In genomic region chr3:186930639-186931486, GRCh38 we compare ENCODE assay signal across 2 cellular contexts.
TF ChIP-seq lines count a peak whose summit lies in the region.

No MANE protein-coding gene starts in this region.

TF ChIP-seq in HCT116, 20 proteins besides CTCF, POLR2A, EP300 and RAD21:
- TF ChIP-seq ZFX (IDR thresholded peaks at IDR 0.05): peak; percentile 54
- TF ChIP-seq, protein P1, sequence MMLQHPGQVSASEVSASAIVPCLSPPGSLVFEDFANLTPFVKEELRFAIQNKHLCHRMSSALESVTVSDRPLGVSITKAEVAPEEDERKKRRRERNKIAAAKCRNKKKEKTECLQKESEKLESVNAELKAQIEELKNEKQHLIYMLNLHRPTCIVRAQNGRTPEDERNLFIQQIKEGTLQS (IDR thresholded peaks at IDR 0.05): no peak
- TF ChIP-seq, protein P2, sequence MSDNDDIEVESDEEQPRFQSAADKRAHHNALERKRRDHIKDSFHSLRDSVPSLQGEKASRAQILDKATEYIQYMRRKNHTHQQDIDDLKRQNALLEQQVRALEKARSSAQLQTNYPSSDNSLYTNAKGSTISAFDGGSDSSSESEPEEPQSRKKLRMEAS (IDR thresholded peaks at IDR 0.05): peak; percentile 92
- TF ChIP-seq ZBTB33 (IDR thresholded peaks at IDR 0.05; ENCODE audit: extremely low read depth, insufficient replicate concordance, low read length): no peak
- peak; percentile 78 for TF ChIP-seq TCF7L2 (IDR thresholded peaks at IDR 0.05; ENCODE audit: borderline replicate concordance, extremely low read depth, insufficient read depth, insufficient read length)
- peak; percentile 53 for TF ChIP-seq YY1 (IDR thresholded peaks at IDR 0.05; ENCODE audit: extremely low read depth, insufficient replicate concordance, low read depth, low read length)
- peak; percentile 43; the same call in 1 of the 2 replicates for TF ChIP-seq SIN3A (IDR thresholded peaks at IDR 0.05; ENCODE audit: low read depth)
- TF ChIP-seq EGR1 (IDR thresholded peaks at IDR 0.05; ENCODE audit: low read depth): peak; percentile 66
- TF ChIP-seq SRF (IDR thresholded peaks at IDR 0.05; ENCODE audit: low read depth): no peak

TF ChIP-seq in GM12878, 131 proteins besides CTCF, POLR2A, EP300 and RAD21 (continues in another document):
- peak; percentile 50; the same call in 1 of the 2 replicates for TF ChIP-seq FOXK2 (IDR thresholded peaks at IDR 0.05)
- peak; percentile 26 for TF ChIP-seq MEF2B (IDR thresholded peaks at IDR 0.05; ENCODE audit: partially characterized antibody, poor library complexity, severe bottlenecking)
- TF ChIP-seq TBL1XR1 (IDR thresholded peaks at IDR 0.05; ENCODE audit: low read depth, low read length): 0 out of 2 replicates have a peak, but pooled peaks have one; percentile 6
- TF ChIP-seq, protein P3, sequence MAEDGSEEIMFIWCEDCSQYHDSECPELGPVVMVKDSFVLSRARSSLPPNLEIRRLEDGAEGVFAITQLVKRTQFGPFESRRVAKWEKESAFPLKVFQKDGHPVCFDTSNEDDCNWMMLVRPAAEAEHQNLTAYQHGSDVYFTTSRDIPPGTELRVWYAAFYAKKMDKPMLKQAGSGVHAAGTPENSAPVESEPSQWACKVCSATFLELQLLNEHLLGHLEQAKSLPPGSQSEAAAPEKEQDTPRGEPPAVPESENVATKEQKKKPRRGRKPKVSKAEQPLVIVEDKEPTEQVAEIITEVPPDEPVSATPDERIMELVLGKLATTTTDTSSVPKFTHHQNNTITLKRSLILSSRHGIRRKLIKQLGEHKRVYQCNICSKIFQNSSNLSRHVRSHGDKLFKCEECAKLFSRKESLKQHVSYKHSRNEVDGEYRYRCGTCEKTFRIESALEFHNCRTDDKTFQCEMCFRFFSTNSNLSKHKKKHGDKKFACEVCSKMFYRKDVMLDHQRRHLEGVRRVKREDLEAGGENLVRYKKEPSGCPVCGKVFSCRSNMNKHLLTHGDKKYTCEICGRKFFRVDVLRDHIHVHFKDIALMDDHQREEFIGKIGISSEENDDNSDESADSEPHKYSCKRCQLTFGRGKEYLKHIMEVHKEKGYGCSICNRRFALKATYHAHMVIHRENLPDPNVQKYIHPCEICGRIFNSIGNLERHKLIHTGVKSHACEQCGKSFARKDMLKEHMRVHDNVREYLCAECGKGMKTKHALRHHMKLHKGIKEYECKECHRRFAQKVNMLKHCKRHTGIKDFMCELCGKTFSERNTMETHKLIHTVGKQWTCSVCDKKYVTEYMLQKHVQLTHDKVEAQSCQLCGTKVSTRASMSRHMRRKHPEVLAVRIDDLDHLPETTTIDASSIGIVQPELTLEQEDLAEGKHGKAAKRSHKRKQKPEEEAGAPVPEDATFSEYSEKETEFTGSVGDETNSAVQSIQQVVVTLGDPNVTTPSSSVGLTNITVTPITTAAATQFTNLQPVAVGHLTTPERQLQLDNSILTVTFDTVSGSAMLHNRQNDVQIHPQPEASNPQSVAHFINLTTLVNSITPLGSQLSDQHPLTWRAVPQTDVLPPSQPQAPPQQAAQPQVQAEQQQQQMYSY (CRISPR knock-in tag; IDR thresholded peaks at IDR 0.05): no peak
- TF ChIP-seq CREM (IDR thresholded peaks at IDR 0.05; ENCODE audit: low read depth): 0 out of 2 replicates have a peak, but pooled peaks have one; percentile 4
- no peak for TF ChIP-seq CHD4 (IDR thresholded peaks at IDR 0.05)
- TF ChIP-seq, protein P4, sequence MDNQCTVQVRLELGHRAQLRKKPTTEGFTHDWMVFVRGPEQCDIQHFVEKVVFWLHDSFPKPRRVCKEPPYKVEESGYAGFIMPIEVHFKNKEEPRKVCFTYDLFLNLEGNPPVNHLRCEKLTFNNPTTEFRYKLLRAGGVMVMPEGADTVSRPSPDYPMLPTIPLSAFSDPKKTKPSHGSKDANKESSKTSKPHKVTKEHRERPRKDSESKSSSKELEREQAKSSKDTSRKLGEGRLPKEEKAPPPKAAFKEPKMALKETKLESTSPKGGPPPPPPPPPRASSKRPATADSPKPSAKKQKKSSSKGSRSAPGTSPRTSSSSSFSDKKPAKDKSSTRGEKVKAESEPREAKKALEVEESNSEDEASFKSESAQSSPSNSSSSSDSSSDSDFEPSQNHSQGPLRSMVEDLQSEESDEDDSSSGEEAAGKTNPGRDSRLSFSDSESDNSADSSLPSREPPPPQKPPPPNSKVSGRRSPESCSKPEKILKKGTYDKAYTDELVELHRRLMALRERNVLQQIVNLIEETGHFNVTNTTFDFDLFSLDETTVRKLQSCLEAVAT (IDR thresholded peaks at IDR 0.05): no peak
- TF ChIP-seq RCOR1 (conservative IDR thresholded peaks at IDR 0.05; ENCODE audit: low read depth, low read length): no peak
- TF ChIP-seq IRF3 (IDR thresholded peaks at IDR 0.05): no peak
- TF ChIP-seq EGR1 (IDR thresholded peaks at IDR 0.05; ENCODE audit: borderline replicate concordance in 1 of 2, low read depth in 2 of 2, low read length in 2 of 2): peak in 1 of 2 experiments; percentile 55; a peak in 1 of 3 replicates
- peak; percentile 89 to 91 for TF ChIP-seq BHLHE40 (IDR thresholded peaks at IDR 0.05; ENCODE audit: borderline replicate concordance in 1 of 2, low read depth in 2 of 2, low read length in 1 of 2)
- no peak for TF ChIP-seq NR2C1 (IDR thresholded peaks at IDR 0.05)
- TF ChIP-seq KDM1A (IDR thresholded peaks at IDR 0.05; ENCODE audit: borderline replicate concordance): no peak
- no peak for TF ChIP-seq ZNF24 (IDR thresholded peaks at IDR 0.05)
- TF ChIP-seq ZBED1 (IDR thresholded peaks at IDR 0.05; ENCODE audit: borderline replicate concordance): peak; percentile 52; the same call in 1 of the 2 replicates
- TF ChIP-seq YBX1 (IDR thresholded peaks at IDR 0.05): no peak
- no peak for TF ChIP-seq IRF4 (IDR thresholded peaks at IDR 0.05; ENCODE audit: low read depth, low read length)
- TF ChIP-seq SRF (IDR thresholded peaks at IDR 0.05; ENCODE audit: low read depth in 2 of 2, low read length in 2 of 2): no peak
- no peak for TF ChIP-seq USF2 (IDR thresholded peaks at IDR 0.05; ENCODE audit: borderline replicate concordance, low read depth, low read length)
- no peak for TF ChIP-seq RAD51 (IDR thresholded peaks at IDR 0.05)
- TF ChIP-seq ZNF207 (IDR thresholded peaks at IDR 0.05; ENCODE audit: borderline replicate concordance): no peak
- no peak for TF ChIP-seq RB1 (IDR thresholded peaks at IDR 0.05; ENCODE audit: borderline replicate concordance)
- TF ChIP-seq HDAC2 (IDR thresholded peaks at IDR 0.05): no peak
- TF ChIP-seq, protein P5, sequence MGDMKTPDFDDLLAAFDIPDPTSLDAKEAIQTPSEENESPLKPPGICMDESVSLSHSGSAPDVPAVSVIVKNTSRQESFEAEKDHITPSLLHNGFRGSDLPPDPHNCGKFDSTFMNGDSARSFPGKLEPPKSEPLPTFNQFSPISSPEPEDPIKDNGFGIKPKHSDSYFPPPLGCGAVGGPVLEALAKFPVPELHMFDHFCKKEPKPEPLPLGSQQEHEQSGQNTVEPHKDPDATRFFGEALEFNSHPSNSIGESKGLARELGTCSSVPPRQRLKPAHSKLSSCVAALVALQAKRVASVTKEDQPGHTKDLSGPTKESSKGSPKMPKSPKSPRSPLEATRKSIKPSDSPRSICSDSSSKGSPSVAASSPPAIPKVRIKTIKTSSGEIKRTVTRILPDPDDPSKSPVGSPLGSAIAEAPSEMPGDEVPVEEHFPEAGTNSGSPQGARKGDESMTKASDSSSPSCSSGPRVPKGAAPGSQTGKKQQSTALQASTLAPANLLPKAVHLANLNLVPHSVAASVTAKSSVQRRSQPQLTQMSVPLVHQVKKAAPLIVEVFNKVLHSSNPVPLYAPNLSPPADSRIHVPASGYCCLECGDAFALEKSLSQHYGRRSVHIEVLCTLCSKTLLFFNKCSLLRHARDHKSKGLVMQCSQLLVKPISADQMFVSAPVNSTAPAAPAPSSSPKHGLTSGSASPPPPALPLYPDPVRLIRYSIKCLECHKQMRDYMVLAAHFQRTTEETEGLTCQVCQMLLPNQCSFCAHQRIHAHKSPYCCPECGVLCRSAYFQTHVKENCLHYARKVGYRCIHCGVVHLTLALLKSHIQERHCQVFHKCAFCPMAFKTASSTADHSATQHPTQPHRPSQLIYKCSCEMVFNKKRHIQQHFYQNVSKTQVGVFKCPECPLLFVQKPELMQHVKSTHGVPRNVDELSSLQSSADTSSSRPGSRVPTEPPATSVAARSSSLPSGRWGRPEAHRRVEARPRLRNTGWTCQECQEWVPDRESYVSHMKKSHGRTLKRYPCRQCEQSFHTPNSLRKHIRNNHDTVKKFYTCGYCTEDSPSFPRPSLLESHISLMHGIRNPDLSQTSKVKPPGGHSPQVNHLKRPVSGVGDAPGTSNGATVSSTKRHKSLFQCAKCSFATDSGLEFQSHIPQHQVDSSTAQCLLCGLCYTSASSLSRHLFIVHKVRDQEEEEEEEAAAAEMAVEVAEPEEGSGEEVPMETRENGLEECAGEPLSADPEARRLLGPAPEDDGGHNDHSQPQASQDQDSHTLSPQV (IDR thresholded peaks at IDR 0.05): no peak
- TF ChIP-seq SIN3A (IDR thresholded peaks at IDR 0.05; ENCODE audit: low read depth, low read length): peak; percentile 76; the same call in 1 of the 2 replicates
- TF ChIP-seq NBN (IDR thresholded peaks at IDR 0.05): no peak
- no peak for TF ChIP-seq SREBF2 (IDR thresholded peaks at IDR 0.05; ENCODE audit: low read length)
- TF ChIP-seq SMAD5 (IDR thresholded peaks at IDR 0.05; ENCODE audit: low read depth): peak; percentile 27; the same call in 1 of the 2 replicates
- TF ChIP-seq NFXL1 (IDR thresholded peaks at IDR 0.05; ENCODE audit: borderline replicate concordance): no peak
- TF ChIP-seq IKZF1 (conservative IDR thresholded peaks at IDR 0.05): 0 out of 2 replicates have a peak, but pooled peaks have one; percentile 56
- no peak for TF ChIP-seq NFYA (IDR thresholded peaks at IDR 0.05; ENCODE audit: borderline replicate concordance, low read depth, low read length)
- no peak for TF ChIP-seq ZSCAN29 (IDR thresholded peaks at IDR 0.05)
- no peak for TF ChIP-seq CEBPB (IDR thresholded peaks at IDR 0.05; ENCODE audit: borderline replicate concordance in 1 of 2, low read depth in 2 of 2, low read length in 2 of 2)
- no peak for TF ChIP-seq CHD1 (IDR thresholded peaks at IDR 0.05; ENCODE audit: low read depth, low read length)
- no peak for TF ChIP-seq GABPA (IDR thresholded peaks at IDR 0.05; ENCODE audit: low read depth)
- no peak for TF ChIP-seq WRNIP1 (IDR thresholded peaks at IDR 0.05; ENCODE audit: borderline replicate concordance, low read depth, low read length)
- no peak for TF ChIP-seq TCF3 (IDR thresholded peaks at IDR 0.05; ENCODE audit: borderline replicate concordance, insufficient read depth, low read depth, low read length)
- TF ChIP-seq SPI1 (IDR thresholded peaks at IDR 0.05; ENCODE audit: borderline replicate concordance, insufficient read depth, low read depth, low read length): no peak
- TF ChIP-seq KLF5 (IDR thresholded peaks at IDR 0.05; ENCODE audit: partially characterized antibody): no peak
- TF ChIP-seq IRF5 (IDR thresholded peaks at IDR 0.05; ENCODE audit: borderline replicate concordance): no peak
- TF ChIP-seq ZNF384 (IDR thresholded peaks at IDR 0.05; ENCODE audit: borderline replicate concordance, low read depth, low read length): no peak
- TF ChIP-seq SUPT20H (IDR thresholded peaks at IDR 0.05; ENCODE audit: borderline replicate concordance, control insufficient read depth, low read depth, low read length): no peak
- TF ChIP-seq POLR2AphosphoS2 (IDR thresholded peaks at IDR 0.05; ENCODE audit: low read depth, low read length): no peak
- TF ChIP-seq EED (IDR thresholded peaks at IDR 0.05; ENCODE audit: low read depth): peak; percentile 3; the same call in 1 of the 2 replicates
- TF ChIP-seq SMAD1 (IDR thresholded peaks at IDR 0.05; ENCODE audit: low read depth, partially characterized antibody): no peak
- TF ChIP-seq FOXM1 (IDR thresholded peaks at IDR 0.05; ENCODE audit: low read depth, low read length): peak; percentile 41; the same call in 1 of the 2 replicates
- no peak for TF ChIP-seq TCF7 (IDR thresholded peaks at IDR 0.05; ENCODE audit: borderline replicate concordance)
- no peak for TF ChIP-seq ESRRA (IDR thresholded peaks at IDR 0.05; ENCODE audit: low read length)
- TF ChIP-seq, protein P6, sequence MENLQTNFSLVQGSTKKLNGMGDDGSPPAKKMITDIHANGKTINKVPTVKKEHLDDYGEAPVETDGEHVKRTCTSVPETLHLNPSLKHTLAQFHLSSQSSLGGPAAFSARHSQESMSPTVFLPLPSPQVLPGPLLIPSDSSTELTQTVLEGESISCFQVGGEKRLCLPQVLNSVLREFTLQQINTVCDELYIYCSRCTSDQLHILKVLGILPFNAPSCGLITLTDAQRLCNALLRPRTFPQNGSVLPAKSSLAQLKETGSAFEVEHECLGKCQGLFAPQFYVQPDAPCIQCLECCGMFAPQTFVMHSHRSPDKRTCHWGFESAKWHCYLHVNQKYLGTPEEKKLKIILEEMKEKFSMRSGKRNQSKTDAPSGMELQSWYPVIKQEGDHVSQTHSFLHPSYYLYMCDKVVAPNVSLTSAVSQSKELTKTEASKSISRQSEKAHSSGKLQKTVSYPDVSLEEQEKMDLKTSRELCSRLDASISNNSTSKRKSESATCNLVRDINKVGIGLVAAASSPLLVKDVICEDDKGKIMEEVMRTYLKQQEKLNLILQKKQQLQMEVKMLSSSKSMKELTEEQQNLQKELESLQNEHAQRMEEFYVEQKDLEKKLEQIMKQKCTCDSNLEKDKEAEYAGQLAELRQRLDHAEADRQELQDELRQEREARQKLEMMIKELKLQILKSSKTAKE (IDR thresholded peaks at IDR 0.05; ENCODE audit: low read depth, poor library complexity, severe bottlenecking): peak; percentile 72
- no peak for TF ChIP-seq CBFB (IDR thresholded peaks at IDR 0.05; ENCODE audit: low read depth)
- no peak for TF ChIP-seq BACH1 (IDR thresholded peaks at IDR 0.05; ENCODE audit: borderline replicate concordance)
